8 cellular contexts compared by ENCODE assay signal in the genomic region with DNA sequence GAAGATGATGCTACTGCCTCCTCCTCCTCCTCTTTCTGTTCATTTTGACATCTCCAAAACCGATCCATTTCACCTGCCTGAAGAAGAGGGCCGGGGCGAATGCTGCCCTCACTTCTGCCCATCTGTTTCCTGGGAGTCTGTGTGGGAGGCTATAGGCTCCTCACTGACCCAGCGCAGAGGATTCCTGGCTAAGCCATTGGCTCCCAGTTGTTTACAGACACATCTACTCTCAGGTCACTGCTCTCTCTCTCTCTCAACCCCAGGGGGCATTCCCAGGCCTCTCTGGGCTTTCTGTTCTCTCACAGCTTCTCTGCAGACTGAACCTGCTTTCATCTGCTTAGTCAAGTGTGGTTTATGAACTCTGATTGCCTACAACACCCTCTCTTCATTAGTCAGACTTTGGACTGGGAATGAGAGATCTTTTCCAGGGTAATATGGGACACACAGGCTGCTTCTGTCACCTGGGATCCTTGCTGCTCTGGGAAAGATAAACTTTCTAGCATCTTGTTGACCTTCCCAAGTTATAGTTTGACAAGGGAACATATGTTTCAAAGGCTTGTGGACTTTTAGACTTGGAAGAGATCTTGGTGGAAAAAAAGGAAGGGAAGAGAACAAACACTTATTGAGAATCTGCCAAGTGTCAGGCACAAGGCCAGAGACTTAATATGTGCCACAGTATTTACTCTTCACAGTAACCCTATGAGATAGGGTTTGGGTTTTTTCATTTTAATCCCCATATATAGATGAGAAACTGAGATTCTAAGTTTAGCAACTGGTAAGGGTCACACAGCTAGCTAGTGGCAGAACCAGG. TPM values are rescaled to one million over a fixed set of nuclear protein-coding genes. Genes with fewer than 3 reads are reported as not detected.
DNase-seq lines count a peak whose midpoint lies in the region; ATAC-seq lines count a peak whose summit lies in the region.

No MANE protein-coding gene starts in this region.

- CTCF ChIA-PET in activated CD8-positive, alpha-beta memory T cell treated with anti-CD3 and anti-CD28 coated beads, Interleukin-2, amount 10 ng/mL, durations not matched to agents 7 days and 5 days (lab: Charles Lee), result interaction anchor here (1.3 to 1.9 kb wide), 2 partner anchors 31 to 36 kb away, joined by 3 to 5 read pairs; no protein-coding TSS in a partner anchor

- H3K27ac Mint-ChIP-seq in activated CD8-positive, alpha-beta memory T cell treated with anti-CD3 and anti-CD28 coated beads, Interleukin-2, amount 10 ng/mL, durations not matched to agents 7 days and 5 days, result no peak overlapping the region
- H3K27ac Mint-ChIP-seq in immature natural killer cell, result peak overlapping the region; percentile 29 to 79 (median 54)
- peak overlapping the region; percentile 94 to 97 for H3K27ac Mint-ChIP-seq in stimulated activated naive CD8-positive, alpha-beta T cell treated with anti-CD3 and anti-CD28 coated beads, Interleukin-15, amount 100 ng/mL, for 72 hours

- H3K4me3 Mint-ChIP-seq in activated CD8-positive, alpha-beta memory T cell treated with anti-CD3 and anti-CD28 coated beads, Interleukin-2, amount 10 ng/mL, durations not matched to agents 7 days and 5 days, result no peak overlapping the region
- H3K4me3 Mint-ChIP-seq in immature natural killer cell, result peak overlapping the region in 2 of 5 donors; percentile 27 to 46
- H3K4me3 Mint-ChIP-seq in stimulated activated naive CD8-positive, alpha-beta T cell treated with anti-CD3 and anti-CD28 coated beads, Interleukin-15, amount 100 ng/mL, for 72 hours, result peak overlapping the region; percentile 81 to 82

- DNase-seq in activated CD8-positive, alpha-beta memory T cell treated with anti-CD3 and anti-CD28 coated beads for 24 hours, result peak; percentile 73
- no peak for DNase-seq in activated CD8-positive, alpha-beta memory T cell treated with anti-CD3 and anti-CD28 coated beads, Interleukin-2, amount 10 ng/mL, durations not matched to agents 7 days and 5 days
- DNase-seq in NCI-H446 (lab: John Stamatoyannopoulos, UW), result peak; percentile 47 to 67
- DNase-seq in activated effector memory CD4-positive, alpha-beta T cell treated with Interleukin-2 at 50 U/mL for 16 hours, result peak; percentile 28
- no peak for DNase-seq in immature natural killer cell
- DNase-seq in stimulated activated naive CD8-positive, alpha-beta T cell treated with anti-CD3 and anti-CD28 coated beads, Interleukin-15, amount 100 ng/mL, for 72 hours, result peak; percentile 63 to 79
- no peak for DNase-seq in NCI-H345 (lab: John Stamatoyannopoulos, UW)

- H3K27me3 Mint-ChIP-seq in activated CD8-positive, alpha-beta memory T cell treated with anti-CD3 and anti-CD28 coated beads, Interleukin-2, amount 10 ng/mL, durations not matched to agents 7 days and 5 days, result no peaks in the 10 kb centered on the region
- H3K27me3 Mint-ChIP-seq in immature natural killer cell (ENCODE audit: low read depth in 3 of 3), result peaks cover 0 to 11% (median 0%) of the 10 kb centered on the region in 3 donors
- no peaks in the 10 kb centered on the region for H3K27me3 Mint-ChIP-seq in stimulated activated naive CD8-positive, alpha-beta T cell treated with anti-CD3 and anti-CD28 coated beads, Interleukin-15, amount 100 ng/mL, for 72 hours

- no peak for ATAC-seq in activated CD8-positive, alpha-beta memory T cell treated with anti-CD3 and anti-CD28 coated beads, Interleukin-2, amount 10 ng/mL, durations not matched to agents 7 days and 5 days
- peak; percentile 63 for ATAC-seq in HG02763 (IDR thresholded peaks at IDR 0.05; ENCODE audit: unreplicated experiment)
- ATAC-seq in stimulated activated naive CD8-positive, alpha-beta T cell treated with anti-CD3 and anti-CD28 coated beads, Interleukin-15, amount 100 ng/mL, for 72 hours, result peak; percentile 90

- H3K4me1 Mint-ChIP-seq in activated CD8-positive, alpha-beta memory T cell treated with anti-CD3 and anti-CD28 coated beads, Interleukin-2, amount 10 ng/mL, durations not matched to agents 7 days and 5 days, result peaks cover 29% of the 10 kb centered on the region
- peaks cover 17 to 23% of the 10 kb centered on the region in 2 donors for H3K4me1 Mint-ChIP-seq in immature natural killer cell
- peaks cover 66% of the 10 kb centered on the region for H3K4me1 Mint-ChIP-seq in stimulated activated naive CD8-positive, alpha-beta T cell treated with anti-CD3 and anti-CD28 coated beads, Interleukin-15, amount 100 ng/mL, for 72 hours

- H3K9me3 Mint-ChIP-seq in activated CD8-positive, alpha-beta memory T cell treated with anti-CD3 and anti-CD28 coated beads, Interleukin-2, amount 10 ng/mL, durations not matched to agents 7 days and 5 days (ENCODE audit: low read depth), result no peaks in the 10 kb centered on the region
- no peaks in the 10 kb centered on the region for H3K9me3 Mint-ChIP-seq in immature natural killer cell
- H3K9me3 Mint-ChIP-seq in stimulated activated naive CD8-positive, alpha-beta T cell treated with anti-CD3 and anti-CD28 coated beads, Interleukin-15, amount 100 ng/mL, for 72 hours, result no peaks in the 10 kb centered on the region

- H3K36me3 Mint-ChIP-seq in activated CD8-positive, alpha-beta memory T cell treated with anti-CD3 and anti-CD28 coated beads, Interleukin-2, amount 10 ng/mL, durations not matched to agents 7 days and 5 days, result no peaks in the 10 kb centered on the region
- no peaks in the 10 kb centered on the region for H3K36me3 Mint-ChIP-seq in immature natural killer cell

RNA-seq across cellular contexts. Expression of a gene that starts 30.2 kb away (rescaled TPM):
- total RNA-seq in activated CD8-positive, alpha-beta memory T cell treated with anti-CD3 and anti-CD28 coated beads, Interleukin-2, amount 10 ng/mL, durations not matched to agents 7 days and 5 days, result 10 to 100 TPM; 50.5 to 67.1 TPM
- 10 to 100 TPM; 24.7 to 39.1 (median 32.9) TPM for polyA plus RNA-seq in immature natural killer cell

Comparison
In these comparisons a context has a peak if more than half of its experiments do, and no peak if none do; other contexts are left out.
1. DNase-seq: peak in activated CD8-positive, alpha-beta memory T cell treated with anti-CD3 and anti-CD28 coated beads for 24 hours (single experiment), NCI-H446 (2 of 2), activated effector memory CD4-positive, alpha-beta T cell treated with Interleukin-2 at 50 U/mL for 16 hours (single experiment) and stimulated activated naive CD8-positive, alpha-beta T cell treated with anti-CD3 and anti-CD28 coated beads, Interleukin-15, amount 100 ng/mL, for 72 hours (2 of 2); none in activated CD8-positive, alpha-beta memory T cell treated with anti-CD3 and anti-CD28 coated beads, Interleukin-2, amount 10 ng/mL, durations not matched to agents 7 days and 5 days (single experiment), immature natural killer cell (0 of 3) and NCI-H345 (single experiment).